In the genomic region with DNA sequence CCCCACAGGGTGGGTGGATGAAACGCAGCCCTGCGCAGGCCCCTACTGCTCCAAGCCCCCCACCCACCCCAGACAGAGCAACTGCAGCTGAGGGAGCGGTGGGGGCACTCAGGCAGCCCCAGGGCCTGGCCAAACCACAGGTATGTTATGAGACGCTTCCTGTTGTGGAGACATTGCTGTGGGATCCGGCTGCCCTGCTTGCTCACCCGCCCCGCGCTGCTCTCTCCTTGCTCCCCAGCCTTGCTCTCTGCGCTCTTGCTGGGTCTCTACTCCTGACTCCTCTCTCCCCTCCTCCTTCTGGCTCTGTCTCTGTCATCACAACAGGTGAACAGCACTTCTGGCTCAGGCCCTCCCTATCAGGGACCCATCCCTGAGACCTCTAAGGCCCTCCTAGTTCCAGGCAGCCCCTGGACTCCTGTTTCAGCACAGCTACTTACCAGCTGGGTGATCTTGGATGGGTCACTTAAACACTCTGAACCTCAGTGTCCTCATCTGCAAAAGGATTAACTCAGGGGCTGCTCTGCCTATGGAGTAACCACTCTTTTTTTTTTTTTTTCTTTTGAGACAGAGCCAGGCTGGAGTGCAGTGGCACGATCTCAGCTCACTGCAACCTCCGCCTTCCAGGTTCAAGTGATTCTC, we compare ENCODE assay signal across 9 cellular contexts. TPM values are rescaled to one million over a fixed set of nuclear protein-coding genes. Genes with fewer than 3 reads are reported as not detected.
A peak's percentile ranks its signal among the peaks of the same experiment; 100 is the strongest.
DNase-seq lines count a peak whose midpoint lies in the region; ATAC-seq and TF ChIP-seq lines count a peak whose summit lies in the region.
"Had no signal": no experiment of that assay in that cellular context is flagged by ENCODE, and none has a peak within 500 bp of the region (broad histone marks: within the 10 kb centered on the region; RNA-seq: fewer than 3 reads in every experiment).

No MANE protein-coding gene starts in this region.

- no peak for TF ChIP-seq CTCF in fibroblast of villous mesenchyme (IDR thresholded peaks at IDR 0.05; ENCODE audit: insufficient read depth, low read depth, low read length)

- peak; percentile 31 for DNase-seq in activated T-cell treated with anti-CD3 and anti-CD28 coated beads for 1 hour (ENCODE audit: low read depth)
- no peak for DNase-seq in activated T-cell treated with anti-CD3 and anti-CD28 coated beads for 4 hours
- DNase-seq in activated CD8-positive, alpha-beta memory T cell treated with anti-CD3 and anti-CD28 coated beads, Interleukin-2, amount 50 U/mL, for 4 hours: peak; percentile 44
- DNase-seq in fibroblast of villous mesenchyme (ENCODE audit: low read depth): peak; percentile 86
- DNase-seq in NAMALWA (ENCODE audit: low spot score): no peak
- DNase-seq: heart right ventricle had no signal

- WGBS in thymus: 28% methylated on average over 11 of the region's 11 CpGs

- H3K4me1 ChIP-seq in thymus (ENCODE audit: control insufficient read depth, insufficient read depth, low read length): peaks cover 6% of the 10 kb centered on the region

- ATAC-seq in GM21515 (IDR thresholded peaks at IDR 0.05; ENCODE audit: unreplicated experiment): no peak
- no peak for ATAC-seq in GM18907 (IDR thresholded peaks at IDR 0.05; ENCODE audit: unreplicated experiment)
- ATAC-seq: heart right ventricle had no signal

- no peaks in the 10 kb centered on the region for H3K9me3 ChIP-seq in thymus (ENCODE audit: control insufficient read depth)
- H3K9me3 ChIP-seq: heart right ventricle had no signal

- H3K4me3 ChIP-seq in fibroblast of villous mesenchyme (ENCODE audit: low read depth, low read length) (no peak overlapping the region), thymus (ENCODE audit: low read length) (no peak overlapping the region)
- H3K4me3 ChIP-seq: heart right ventricle had no signal

- no peaks in the 10 kb centered on the region for H3K36me3 ChIP-seq in thymus (ENCODE audit: control insufficient read depth, insufficient read depth)
- H3K36me3 ChIP-seq: heart right ventricle had no signal

- no peaks in the 10 kb centered on the region for H3K27me3 ChIP-seq in thymus (ENCODE audit: control insufficient read depth, insufficient read depth)
- H3K27me3 ChIP-seq: heart right ventricle had no signal

- H3K27ac ChIP-seq in thymus (ENCODE audit: low read depth): peak overlapping the region; percentile 78
- H3K27ac ChIP-seq: heart right ventricle had no signal

RNA-seq across cellular contexts. Expression of a gene that starts 15.9 kb away (rescaled TPM):
- 4.7 and 6.8 TPM in 2 replicates for total RNA-seq in fibroblast of villous mesenchyme
- 6.7 TPM for polyA plus RNA-seq in thymus

RNA-seq across cellular contexts. Expression of a gene that starts 20.5 kb away (rescaled TPM):
- total RNA-seq in fibroblast of villous mesenchyme: 25.0 and 26.4 TPM in 2 replicates
- polyA plus RNA-seq in thymus: 30.4 TPM

RNA-seq across cellular contexts. Expression of a gene that starts 25.3 kb away (rescaled TPM):
- total RNA-seq in fibroblast of villous mesenchyme: under 0.01 TPM in 1 of 2 replicates, not detected in the other
- 1.5 TPM for polyA plus RNA-seq in thymus
- total RNA-seq: heart right ventricle had no signal

RNA-seq across cellular contexts. Expression of a gene that starts 40.1 kb away (rescaled TPM):
- 94.6 and 102 TPM in 2 replicates for total RNA-seq in fibroblast of villous mesenchyme
- 73.6 TPM for polyA plus RNA-seq in thymus

RNA-seq across cellular contexts. Expression of a gene that starts 46.8 kb away (rescaled TPM):
- 142 and 187 TPM in 2 replicates for total RNA-seq in fibroblast of villous mesenchyme
- polyA plus RNA-seq in thymus: 68.6 TPM

Comparison
In these comparisons a context has a peak if more than half of its experiments do, and no peak if none do; other contexts are left out.
1. DNase-seq: peak in activated T-cell treated with anti-CD3 and anti-CD28 coated beads for 1 hour (single experiment), activated CD8-positive, alpha-beta memory T cell treated with anti-CD3 and anti-CD28 coated beads, Interleukin-2, amount 50 U/mL, for 4 hours (single experiment) and fibroblast of villous mesenchyme (single experiment); none in activated T-cell treated with anti-CD3 and anti-CD28 coated beads for 4 hours (single experiment) and NAMALWA (single experiment).